ENCODE assay signal across 1 cellular context in the genomic region with DNA sequence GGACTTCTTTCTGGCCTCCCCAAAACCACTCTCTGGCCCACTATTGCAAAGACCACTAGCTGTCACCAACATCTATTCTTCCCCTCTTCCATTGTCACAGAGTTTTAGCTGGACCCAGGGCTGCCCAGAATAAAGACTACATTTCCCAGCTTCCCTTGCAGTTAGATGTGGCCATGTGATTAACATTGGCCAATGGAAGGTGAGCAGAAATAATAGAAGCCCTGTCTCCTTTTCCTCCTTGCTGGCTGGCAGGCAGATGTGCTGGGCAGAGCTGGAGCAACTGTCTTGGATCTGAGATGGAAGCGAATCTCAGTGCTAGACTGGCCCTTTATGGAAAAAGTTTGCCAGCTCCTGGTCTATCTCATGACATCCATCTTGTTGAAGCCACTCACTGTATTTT.
TF ChIP-seq lines count a peak whose summit lies in the region.

No MANE protein-coding gene starts in this region.

TF ChIP-seq in K562, 482 proteins besides CTCF, POLR2A, EP300 and RAD21 (continued from another document):
- TF ChIP-seq HMG20A (CRISPR knock-in tag; conservative IDR thresholded peaks at IDR 0.05) (no peak), MCM3 (IDR thresholded peaks at IDR 0.05) (no peak), NBN (IDR thresholded peaks at IDR 0.05; ENCODE audit: low read depth) (no peak), KDM1A (IDR thresholded peaks at IDR 0.05) (no peak), KDM5B (IDR thresholded peaks at IDR 0.05; ENCODE audit: insufficient replicate concordance, low read depth, low read length) (no peak), RBM25 (IDR thresholded peaks at IDR 0.05; ENCODE audit: low read depth, low read length, severe bottlenecking) (peak; percentile 60)
TF ChIP-seq in K562: peak in this region for 12.
